In genomic region chr3:13167064-13167743, GRCh38 we compare ENCODE assay signal across 17 cellular contexts.
DNase-seq lines count a peak whose midpoint lies in the region; ATAC-seq and TF ChIP-seq lines count a peak whose summit lies in the region.
"Had no signal": no experiment of that assay in that cellular context is flagged by ENCODE, and none has a peak within 500 bp of the region (broad histone marks: within the 10 kb centered on the region; RNA-seq: fewer than 3 reads in every experiment).

No MANE protein-coding gene starts in this region.

- H3K4me1 ChIP-seq in BLaER1 treated with 17β-estradiol and CSF1 and Interleukin-3, amounts not matched to agents 10 nM and 100 nM, result peaks cover 0 to 86% (median 61%) of the 10 kb centered on the region in 10 experiments; a peak in 17 of 20 replicates
- H3K4me1 ChIP-seq in spleen, result no peaks in the 10 kb centered on the region
- H3K4me1 ChIP-seq in PC-3 (ENCODE audit: insufficient read depth, low read length), result no peaks in the 10 kb centered on the region
- H3K4me1 ChIP-seq: HAP-1 had no signal

- H4K20me1 ChIP-seq in BLaER1 treated with 17β-estradiol and CSF1 and Interleukin-3, amounts not matched to agents 10 nM and 100 nM, result 0 out of 22 replicates have a peak, but pooled peaks cover 0 to 15% (median 0%) of the 10 kb centered on the region in 11 experiments
- H4K20me1 ChIP-seq in PC-3 (ENCODE audit: low read length), result no peaks in the 10 kb centered on the region

- no peak for TF ChIP-seq POLR2A in spleen (IDR thresholded peaks at IDR 0.05)

- H3K27me3 ChIP-seq in BLaER1 treated with 17β-estradiol and CSF1 and Interleukin-3, amounts not matched to agents 10 nM and 100 nM, result no peaks in the 10 kb centered on the region
- no peaks in the 10 kb centered on the region for H3K27me3 ChIP-seq in spleen (replicated peaks in 1 of 7)
- no peaks in the 10 kb centered on the region for H3K27me3 ChIP-seq in PC-3 (ENCODE audit: low read length)

- no peak overlapping the region for H3K4me3 ChIP-seq in BLaER1 treated with 17β-estradiol and CSF1 and Interleukin-3, amounts not matched to agents 10 nM and 100 nM
- H3K4me3 ChIP-seq in spleen (no peak overlapping the region), PC-3 (ENCODE audit: low read length) (no peak overlapping the region)
- H3K4me3 ChIP-seq: HAP-1 had no signal

- no peak overlapping the region for H2AFZ ChIP-seq in PC-3 (ENCODE audit: low read length)

- no TSS peak for BruUV-seq in PC-3 (replicated peaks; lab: Mats Ljungman, UMichigan)

- H3K4me3 Mint-ChIP-seq in activated naive CD4-positive, alpha-beta T cell treated with anti-CD3 and anti-CD28 coated beads for 36 hours, result no peak overlapping the region
- H3K4me3 Mint-ChIP-seq: CD4-positive, alpha-beta memory T cell had no signal

- no peaks in the 10 kb centered on the region for H3K27me3 Mint-ChIP-seq in activated naive CD4-positive, alpha-beta T cell treated with anti-CD3 and anti-CD28 coated beads for 36 hours (ENCODE audit: low read depth)

- ATAC-seq in PC-3 (no peak), HG03521 (IDR thresholded peaks at IDR 0.05; ENCODE audit: unreplicated experiment) (no peak)
- ATAC-seq: HepG2 had no signal

- TF ChIP-seq CTCF in spleen (IDR thresholded peaks at IDR 0.05 in 8 of 11, conservative IDR thresholded peaks at IDR 0.05 in 3 of 11), result no peak
- TF ChIP-seq CTCF in PC-3 (conservative IDR thresholded peaks at IDR 0.05; ENCODE audit: low read depth, low read length), result no peak

- 77 to 91% (median 86%) methylated on average over 11 of the region's 11 CpGs for WGBS in spleen, 5 donors

- H3K27ac Mint-ChIP-seq in activated naive CD4-positive, alpha-beta T cell treated with anti-CD3 and anti-CD28 coated beads for 36 hours, result no peak overlapping the region
- H3K27ac Mint-ChIP-seq: CD4-positive, alpha-beta memory T cell had no signal

- H3F3A ChIP-seq in PC-3 (ENCODE audit: low read length, unreplicated experiment), result no peaks in the 10 kb centered on the region

- H3K36me3 Mint-ChIP-seq in activated naive CD4-positive, alpha-beta T cell treated with anti-CD3 and anti-CD28 coated beads for 36 hours (ENCODE audit: low read depth), result no peaks in the 10 kb centered on the region
- H3K36me3 Mint-ChIP-seq: CD4-positive, alpha-beta memory T cell had no signal

- H3K36me3 ChIP-seq in BLaER1 treated with 17β-estradiol and CSF1 and Interleukin-3, amounts not matched to agents 10 nM and 100 nM, result no peaks in the 10 kb centered on the region
- H3K36me3 ChIP-seq in spleen, result no peaks in the 10 kb centered on the region
- H3K36me3 ChIP-seq in PC-3 (ENCODE audit: low read depth, low read length), result peaks cover 3% of the 10 kb centered on the region; the same call in 1 of the 2 replicates
- H3K36me3 ChIP-seq: HAP-1 had no signal

- H3K27ac ChIP-seq in BLaER1 treated with 17β-estradiol and CSF1 and Interleukin-3, amounts not matched to agents 10 nM and 100 nM, result no peak overlapping the region
- no peak overlapping the region for H3K27ac ChIP-seq in spleen
- no peak overlapping the region for H3K27ac ChIP-seq in PC-3 (ENCODE audit: low read length)
- H3K27ac ChIP-seq: C4-2B had no signal

- POLR2A ChIA-PET in PC-3 (lab: Charles Lee; ENCODE audit: unreplicated experiment), result no interaction called here

- DNase-seq in cerebellar cortex (ENCODE audit: low spot score) (peak; percentile 46), mesenteric fat pad (ENCODE audit: low spot score) (peak; percentile 59), spleen (peak; percentile 59), PC-3 (no peak)
- no peak for DNase-seq in activated CD4-positive, alpha-beta T cell treated with anti-CD3 and anti-CD28 coated beads, Interleukin-2, amount 50 U/mL, for 1 hour
- no peak for DNase-seq in activated naive CD4-positive, alpha-beta T cell treated with anti-CD3 and anti-CD28 coated beads for 36 hours
- DNase-seq: ACHN; CD4-positive, alpha-beta memory T cell; DMS153; DMS79 treated with DMSO at 0.1 percent for 48 hours; EL; GDM1 had no signal

- no peak overlapping the region for H3K9ac ChIP-seq in BLaER1 treated with 17β-estradiol and CSF1 and Interleukin-3, amounts not matched to agents 10 nM and 100 nM
- no peak overlapping the region for H3K9ac ChIP-seq in PC-3 (ENCODE audit: low read length)

- H3K9me3 Mint-ChIP-seq in activated naive CD4-positive, alpha-beta T cell treated with anti-CD3 and anti-CD28 coated beads for 36 hours, result no peaks in the 10 kb centered on the region

- no peaks in the 10 kb centered on the region for H3K79me2 ChIP-seq in PC-3 (ENCODE audit: low read length)

- H3K4me1 Mint-ChIP-seq in activated naive CD4-positive, alpha-beta T cell treated with anti-CD3 and anti-CD28 coated beads for 36 hours (ENCODE audit: low read depth), result no peaks in the 10 kb centered on the region
- H3K4me1 Mint-ChIP-seq: CD4-positive, alpha-beta memory T cell had no signal

- no peaks in the 10 kb centered on the region for H3K9me2 ChIP-seq in PC-3 (replicated peaks; ENCODE audit: low read length)

- peak overlapping the region in 7 of 11 experiments; percentile 2 to 77 (median 35); a peak in 10 of 22 replicates for H3K4me2 ChIP-seq in BLaER1 treated with 17β-estradiol and CSF1 and Interleukin-3, amounts not matched to agents 10 nM and 100 nM
- H3K4me2 ChIP-seq in PC-3 (ENCODE audit: low read length), result no peak overlapping the region

- H3K9me3 ChIP-seq in BLaER1 treated with 17β-estradiol and CSF1 and Interleukin-3, amounts not matched to agents 10 nM and 100 nM (replicated peaks in 1 of 11), result peaks cover 0 to 12% (median 6%) of the 10 kb centered on the region in 11 experiments; a peak in 13 of 22 replicates
- H3K9me3 ChIP-seq in spleen, result no peaks in the 10 kb centered on the region
- no peaks in the 10 kb centered on the region for H3K9me3 ChIP-seq in PC-3 (ENCODE audit: low read length)

- CTCF ChIA-PET in PC-3 (lab: Charles Lee), result no interaction called here
- CTCF ChIA-PET in activated naive CD4-positive, alpha-beta T cell treated with anti-CD3 and anti-CD28 coated beads for 36 hours (lab: Charles Lee), result interaction anchor here (1.3 kb wide), 1 partner anchor 490 kb away, joined by 3 read pairs; no protein-coding TSS in a partner anchor

- intact Hi-C loops in spleen (cut with DNase I; ENCODE audit: low total_unique reads), result no loop called here
- intact Hi-C loops in PC-3 (cut with micrococcal nuclease), result no loop called here
- intact Hi-C loops in activated naive CD4-positive, alpha-beta T cell treated with anti-CD3 and anti-CD28 coated beads for 36 hours (cut with micrococcal nuclease), result no loop called here

Comparison
In these comparisons a context has a peak if more than half of its experiments do, and no peak if none do; other contexts are left out.
1. DNase-seq: peak in cerebellar cortex (single experiment), mesenteric fat pad (single experiment) and spleen (single experiment); none in activated CD4-positive, alpha-beta T cell treated with anti-CD3 and anti-CD28 coated beads, Interleukin-2, amount 50 U/mL, for 1 hour (single experiment), PC-3 (single experiment) and activated naive CD4-positive, alpha-beta T cell treated with anti-CD3 and anti-CD28 coated beads for 36 hours (single experiment).